ENCODE assay signal across 10 cellular contexts in the genomic region with DNA sequence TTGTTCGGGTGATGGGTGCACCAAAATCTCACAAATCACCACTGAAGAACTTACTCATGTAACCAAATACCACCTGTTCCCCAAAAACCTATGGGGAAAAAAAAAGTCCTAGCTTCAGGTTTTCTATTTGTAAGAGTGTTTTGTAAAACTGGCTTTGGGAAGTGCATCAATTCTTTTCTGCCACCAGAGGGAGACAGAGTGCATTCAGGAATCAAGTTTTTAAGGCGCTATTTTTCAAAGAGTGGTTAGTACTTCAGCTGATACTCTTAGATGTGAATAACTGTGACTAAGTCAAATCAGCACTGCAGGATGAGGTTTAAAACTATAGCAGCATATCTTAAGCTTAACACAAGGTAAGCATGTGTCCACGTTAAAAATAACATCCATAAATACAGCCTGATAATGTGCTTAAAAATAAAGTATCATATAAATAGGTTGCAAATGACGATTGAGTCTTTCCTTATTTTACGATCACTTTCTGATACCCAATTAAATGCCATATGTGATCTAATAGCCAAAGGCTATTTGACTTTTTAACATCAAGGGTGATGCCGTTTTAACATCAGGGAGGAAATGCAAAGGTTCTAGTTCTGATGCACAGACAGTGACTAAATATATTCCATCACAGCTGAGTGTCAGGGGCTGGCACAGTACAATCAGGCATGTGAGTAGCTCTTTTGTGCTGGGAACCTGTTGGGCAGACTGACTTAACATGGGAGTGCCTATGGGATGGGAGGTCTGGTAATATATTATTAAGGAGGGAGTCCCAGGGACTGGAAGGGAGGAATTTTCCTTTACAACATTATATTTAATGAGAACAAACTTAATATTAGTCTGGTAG. TPM values are rescaled to one million over a fixed set of nuclear protein-coding genes. Genes with fewer than 3 reads are reported as not detected.
DNase-seq lines count a peak whose midpoint lies in the region; ATAC-seq and TF ChIP-seq lines count a peak whose summit lies in the region.
"Had no signal": no experiment of that assay in that cellular context is flagged by ENCODE, and none has a peak within 500 bp of the region (broad histone marks: within the 10 kb centered on the region; RNA-seq: fewer than 3 reads in every experiment).

No MANE protein-coding gene starts in this region.

- BruUV-seq in PC-3 (replicated peaks; lab: Mats Ljungman, UMichigan) = no TSS peak

- H3K27me3 ChIP-seq in GM23248 (replicated peaks; ENCODE audit: insufficient read depth) = no peaks in the 10 kb centered on the region
- H3K27me3 ChIP-seq in PC-3 (ENCODE audit: low read length) = no peaks in the 10 kb centered on the region
- no peaks in the 10 kb centered on the region for H3K27me3 ChIP-seq in mesendoderm (ENCODE audit: insufficient read depth, low read length, poor library complexity)

- no peak overlapping the region for H3K4me3 Mint-ChIP-seq in effector memory CD8-positive, alpha-beta T cell

- peaks cover 0 to 3% of the 10 kb centered on the region in 2 donors for H3K4me1 Mint-ChIP-seq in effector memory CD8-positive, alpha-beta T cell (ENCODE audit: low read depth in 2 of 2)

- H4K8ac ChIP-seq in mesendoderm (ENCODE audit: low read depth, low read length) = no peak overlapping the region

- H3K9me3 Mint-ChIP-seq in effector memory CD8-positive, alpha-beta T cell = no peaks in the 10 kb centered on the region

- intact Hi-C loops in PC-3 (cut with micrococcal nuclease) = no loop called here

- no peaks in the 10 kb centered on the region for H3K36me3 Mint-ChIP-seq in effector memory CD8-positive, alpha-beta T cell (ENCODE audit: insufficient read depth)

- no peaks in the 10 kb centered on the region for H3K9me3 ChIP-seq in GM23248 (ENCODE audit: low read depth)
- H3K9me3 ChIP-seq in PC-3 (ENCODE audit: low read length) = no peaks in the 10 kb centered on the region

- H3K9ac ChIP-seq in GM23248 (no peak overlapping the region), PC-3 (ENCODE audit: low read length) (no peak overlapping the region), mesendoderm (ENCODE audit: low read length) (no peak overlapping the region)

- no peak overlapping the region for H2BK120ac ChIP-seq in mesendoderm (ENCODE audit: low read depth, low read length)

- in situ Hi-C loops in GM23248 (cut with MboI) = no loop called here

- H3K4me1 ChIP-seq in GM23248 (ENCODE audit: insufficient read depth) = peaks cover 23% of the 10 kb centered on the region
- H3K4me1 ChIP-seq in PC-3 (ENCODE audit: insufficient read depth, low read length) = peaks cover 8% of the 10 kb centered on the region
- H3K4me1 ChIP-seq in mesendoderm (ENCODE audit: control insufficient read depth, low read depth, low read length) = no peaks in the 10 kb centered on the region

- POLR2A ChIA-PET in PC-3 (lab: Charles Lee; ENCODE audit: unreplicated experiment) = no interaction called here

- H3K27ac ChIP-seq in GM23248 (no peak overlapping the region), PC-3 (ENCODE audit: low read length) (no peak overlapping the region), mesendoderm (ENCODE audit: low read depth, low read length) (no peak overlapping the region)
- H3K27ac ChIP-seq: skin epidermis had no signal

- peaks cover 61 to 76% of the 10 kb centered on the region in 2 donors for H3K27me3 Mint-ChIP-seq in effector memory CD8-positive, alpha-beta T cell

- H3K27ac Mint-ChIP-seq in effector memory CD8-positive, alpha-beta T cell = no peak overlapping the region

- no peak overlapping the region for H3K56ac ChIP-seq in mesendoderm (ENCODE audit: low read length)

- H2BK15ac ChIP-seq in mesendoderm (replicated peaks; ENCODE audit: low read depth) = no peak overlapping the region

- H3F3A ChIP-seq in GM23248 (ENCODE audit: insufficient read depth) (peaks cover 15% of the 10 kb centered on the region), PC-3 (ENCODE audit: low read length, unreplicated experiment) (no peaks in the 10 kb centered on the region)

- H3K79me2 ChIP-seq in GM23248 (ENCODE audit: insufficient read depth) = no peaks in the 10 kb centered on the region
- H3K79me2 ChIP-seq in PC-3 (ENCODE audit: low read length) = no peaks in the 10 kb centered on the region
- H3K79me2 ChIP-seq in mesendoderm (ENCODE audit: control insufficient read depth, insufficient read depth, low read length) = no peaks in the 10 kb centered on the region

- H3K36me3 ChIP-seq in GM23248 (ENCODE audit: low read depth) (no peaks in the 10 kb centered on the region), PC-3 (ENCODE audit: low read depth, low read length) (no peaks in the 10 kb centered on the region), mesendoderm (ENCODE audit: control insufficient read depth, insufficient read depth, low read length) (no peaks in the 10 kb centered on the region)

- DNase-seq in COLO829 (ENCODE audit: low spot score) (peak; percentile 63), GM23248 (peak; percentile 77), PC-3 (peak; percentile 63), mesendoderm (peak; percentile 60), ureter (ENCODE audit: low spot score) (no peak)
- DNase-seq in effector memory CD8-positive, alpha-beta T cell = peak in 2 of 3 experiments; percentile 5 to 10

- H4K5ac ChIP-seq in mesendoderm (ENCODE audit: low read length) = no peak overlapping the region

- ATAC-seq in PC-3 (peak; percentile 16; the same call in 1 of the 2 replicates), GM21423 (IDR thresholded peaks at IDR 0.05; ENCODE audit: unreplicated experiment) (no peak), HG02588 (IDR thresholded peaks at IDR 0.05; ENCODE audit: unreplicated experiment) (no peak)
- no peak for ATAC-seq in effector memory CD8-positive, alpha-beta T cell (replicated peaks)

- H2BK5ac ChIP-seq in mesendoderm (ENCODE audit: low read length) = no peak overlapping the region

- H2AFZ ChIP-seq in GM23248 (no peak overlapping the region), PC-3 (ENCODE audit: low read length) (no peak overlapping the region)

- no peak overlapping the region for H3K23ac ChIP-seq in mesendoderm (ENCODE audit: low read length)

- TF ChIP-seq CTCF in PC-3 (conservative IDR thresholded peaks at IDR 0.05; ENCODE audit: low read depth, low read length) = peak; percentile 72

- H4K20me1 ChIP-seq in GM23248 (ENCODE audit: insufficient read depth) (no peaks in the 10 kb centered on the region), PC-3 (ENCODE audit: low read length) (no peaks in the 10 kb centered on the region)

- H3K9me2 ChIP-seq in GM23248 (ENCODE audit: insufficient read depth) = no peaks in the 10 kb centered on the region
- H3K9me2 ChIP-seq in PC-3 (replicated peaks; ENCODE audit: low read length) = no peaks in the 10 kb centered on the region

- no peak overlapping the region for H3K18ac ChIP-seq in mesendoderm (ENCODE audit: low read length)

- no peaks in the 10 kb centered on the region for H3K79me1 ChIP-seq in mesendoderm (ENCODE audit: low read length)

- CTCF ChIA-PET in PC-3 (lab: Charles Lee) = interaction anchor here (0.6 to 1.2 kb wide), 7 partner anchors 18 to 1207 kb away, joined by 3 to 15 read pairs (median 3); no protein-coding TSS in a partner anchor

- H3K4me2 ChIP-seq in GM23248 (ENCODE audit: unreplicated experiment) = no peak overlapping the region
- no peak overlapping the region for H3K4me2 ChIP-seq in PC-3 (ENCODE audit: low read length)
- no peak overlapping the region for H3K4me2 ChIP-seq in mesendoderm (ENCODE audit: low read length)

- H2AK5ac ChIP-seq in mesendoderm (ENCODE audit: low read length) = no peak overlapping the region

- H3K4ac ChIP-seq in mesendoderm (ENCODE audit: low read depth, low read length) = no peak overlapping the region

- WGBS in GM23248 (ENCODE audit: low coverage in 1 of 2, low lambda C conversion rate in 2 of 2, missing lambda C conversion rate in 2 of 2), 2 experiments = 31 to 35% methylated on average over 6 of the region's 6 CpGs
- no CpG with 5 or more reads among the region's 6 CpGs for WGBS in mesendoderm (ENCODE audit: extremely low coverage, insufficient coverage, low lambda C conversion rate)

- H3K4me3 ChIP-seq in GM23248 = no peak overlapping the region
- no peak overlapping the region for H3K4me3 ChIP-seq in PC-3 (ENCODE audit: low read length)
- no peak overlapping the region for H3K4me3 ChIP-seq in mesendoderm (ENCODE audit: low read length)
- H3K4me3 ChIP-seq: skin epidermis had no signal

RNA-seq across cellular contexts. Expression of a gene that starts 10.6 kb away (rescaled TPM):
- total RNA-seq in GM23248 (2014; rRNA removed; shearing (Covaris generic)) = not detected in 2 replicates
- not detected in 2 replicates for polyA plus RNA-seq in GM23248 (2016; fragmentation: Nextera tagmentation; extraction: Ambion mirVana)
- not detected in 2 replicates for total RNA-seq in PC-3 (2014; rRNA removed)
- not detected for polyA plus RNA-seq in mesendoderm (2013, experiment 1 of 2)
- polyA plus RNA-seq in mesendoderm (2013, experiment 2 of 2) = not detected
- not detected for total RNA-seq in ureter
- total RNA-seq: T-helper 2 cell treated with Interferon-gamma antibody and Interleukin-4, amounts not matched to agents 100 ng/mL and 5 ng/mL, for 36 hours had no signal
